Comparison of ENCODE assay signal across 20 cellular contexts in genomic region chr13:54317722-54318121, GRCh38.
DNase-seq lines count a peak whose midpoint lies in the region; ATAC-seq and TF ChIP-seq lines count a peak whose summit lies in the region.
"Had no signal": no experiment of that assay in that cellular context is flagged by ENCODE, and none has a peak within 500 bp of the region (broad histone marks: within the 10 kb centered on the region; RNA-seq: fewer than 3 reads in every experiment).

No MANE protein-coding gene starts in this region.

- H3K27ac Mint-ChIP-seq in endodermal cell, result no peak overlapping the region
- H3K27ac Mint-ChIP-seq: B cell; CD4-positive, alpha-beta T cell; CD8-positive, alpha-beta T cell had no signal

- peaks cover 30% of the 10 kb centered on the region for H3K9me3 Mint-ChIP-seq in endodermal cell

- 93 to 100% methylated on average over 3 to 8 of the region's 8 CpGs for WGBS in endodermal cell (ENCODE audit: insufficient coverage in 1 of 2, insufficient read length in 1 of 2), 2 experiments

- H3K27me3 Mint-ChIP-seq in endodermal cell (ENCODE audit: insufficient read depth), result no peaks in the 10 kb centered on the region
- H3K27me3 Mint-ChIP-seq: B cell; CD4-positive, alpha-beta T cell had no signal

- H3K27me3 ChIP-seq in endodermal cell (ENCODE audit: control insufficient read depth, insufficient read depth, low read length, poor library complexity, severe bottlenecking) (no peaks in the 10 kb centered on the region), upper lobe of right lung (no peaks in the 10 kb centered on the region)
- H3K27me3 ChIP-seq: BLaER1 treated with 17β-estradiol and CSF1 and Interleukin-3, amounts not matched to agents 10 nM and 100 nM had no signal

- H3K9me3 ChIP-seq in endodermal cell (ENCODE audit: control insufficient read depth, low read length) (peaks cover 37% of the 10 kb centered on the region), upper lobe of right lung (no peaks in the 10 kb centered on the region)
- H3K9me3 ChIP-seq: A549, Caco-2 had no signal

- DNase-seq in left ventricle myocardium superior, result peak; percentile 21
- DNase-seq in Right ventricle myocardium superior, result no peak
- DNase-seq in endodermal cell, result no peak
- peak; percentile 49 for DNase-seq in posterior vena cava (ENCODE audit: low spot score)
- DNase-seq in upper lobe of right lung, result no peak
- DNase-seq in islet precursor cell, result no peak
- no peak for DNase-seq in T-helper 2 cell
- DNase-seq: AML-193; Caco-2; Calu3; CD4-positive, alpha-beta T cell; CD8-positive, alpha-beta T cell; DMS79 treated with DMSO at 0.1 percent for 48 hours; GF-D8 had no signal

- intact Hi-C loops in left ventricle myocardium superior (cut with micrococcal nuclease) (no loop called here), Right ventricle myocardium superior (cut with DNase I) (no loop called here), posterior vena cava (cut with DNase I) (no loop called here), upper lobe of right lung (cut with DNase I) (no loop called here)

- H3K36me3 ChIP-seq in endodermal cell (ENCODE audit: control insufficient read depth, insufficient read depth, low read length) (peaks cover 39% of the 10 kb centered on the region), upper lobe of right lung (no peaks in the 10 kb centered on the region)
- H3K36me3 ChIP-seq: BLaER1 treated with 17β-estradiol and CSF1 and Interleukin-3, amounts not matched to agents 10 nM and 100 nM had no signal

- peaks cover under 1% of the 10 kb centered on the region for H3K4me1 Mint-ChIP-seq in endodermal cell
- H3K4me1 Mint-ChIP-seq: B cell had no signal

- H3K9ac ChIP-seq in endodermal cell (ENCODE audit: extremely low read depth, low read length, poor library complexity, severe bottlenecking), result no peak overlapping the region
- H3K9ac ChIP-seq: BLaER1 treated with 17β-estradiol and CSF1 and Interleukin-3, amounts not matched to agents 10 nM and 100 nM had no signal

- no peak for TF ChIP-seq CTCF in endodermal cell (conservative IDR thresholded peaks at IDR 0.05)
- no peak for TF ChIP-seq CTCF in upper lobe of right lung (IDR thresholded peaks at IDR 0.05)

- H3K4me3 ChIP-seq in endodermal cell (ENCODE audit: low read length), result peak overlapping the region; percentile 40
- H3K4me3 ChIP-seq in upper lobe of right lung, result no peak overlapping the region
- H3K4me3 ChIP-seq: A549; BLaER1 treated with 17β-estradiol and CSF1 and Interleukin-3, amounts not matched to agents 10 nM and 100 nM had no signal

- no peak overlapping the region for H3K4me3 Mint-ChIP-seq in endodermal cell
- H3K4me3 Mint-ChIP-seq: B cell; CD4-positive, alpha-beta T cell; CD8-positive, alpha-beta T cell had no signal

- ATAC-seq in left ventricle myocardium superior (no peak), Right ventricle myocardium superior (ENCODE audit: poor library complexity) (no peak), upper lobe of right lung (peak; percentile 46), HG03159 (IDR thresholded peaks at IDR 0.05; ENCODE audit: unreplicated experiment) (no peak)
- ATAC-seq: A549; CD8-positive, alpha-beta T cell had no signal

- H3K4me1 ChIP-seq in endodermal cell (ENCODE audit: control insufficient read depth, insufficient read depth, low read length) (peaks cover 2% of the 10 kb centered on the region), upper lobe of right lung (no peaks in the 10 kb centered on the region)
- H3K4me1 ChIP-seq: A549; BLaER1 treated with 17β-estradiol and CSF1 and Interleukin-3, amounts not matched to agents 10 nM and 100 nM; Caco-2 had no signal

- peaks cover 78% of the 10 kb centered on the region for H3K36me3 Mint-ChIP-seq in endodermal cell (ENCODE audit: low read depth)
- H3K36me3 Mint-ChIP-seq: CD8-positive, alpha-beta T cell had no signal

- H3K27ac ChIP-seq in endodermal cell (ENCODE audit: low read depth, low read length), result no peak overlapping the region
- H3K27ac ChIP-seq in upper lobe of right lung, result no peak overlapping the region
- H3K27ac ChIP-seq: 22Rv1; A549; BLaER1 treated with 17β-estradiol and CSF1 and Interleukin-3, amounts not matched to agents 10 nM and 100 nM; C4-2B had no signal

Comparison
In these comparisons a context has a peak if more than half of its experiments do, and no peak if none do; other contexts are left out.
1. DNase-seq: peak in left ventricle myocardium superior (single experiment) and posterior vena cava (single experiment); none in Right ventricle myocardium superior (single experiment), endodermal cell (single experiment), upper lobe of right lung (single experiment), islet precursor cell (single experiment) and T-helper 2 cell (0 of 5).